Comparison of ENCODE assay signal across 8 cellular contexts in the genomic region with DNA sequence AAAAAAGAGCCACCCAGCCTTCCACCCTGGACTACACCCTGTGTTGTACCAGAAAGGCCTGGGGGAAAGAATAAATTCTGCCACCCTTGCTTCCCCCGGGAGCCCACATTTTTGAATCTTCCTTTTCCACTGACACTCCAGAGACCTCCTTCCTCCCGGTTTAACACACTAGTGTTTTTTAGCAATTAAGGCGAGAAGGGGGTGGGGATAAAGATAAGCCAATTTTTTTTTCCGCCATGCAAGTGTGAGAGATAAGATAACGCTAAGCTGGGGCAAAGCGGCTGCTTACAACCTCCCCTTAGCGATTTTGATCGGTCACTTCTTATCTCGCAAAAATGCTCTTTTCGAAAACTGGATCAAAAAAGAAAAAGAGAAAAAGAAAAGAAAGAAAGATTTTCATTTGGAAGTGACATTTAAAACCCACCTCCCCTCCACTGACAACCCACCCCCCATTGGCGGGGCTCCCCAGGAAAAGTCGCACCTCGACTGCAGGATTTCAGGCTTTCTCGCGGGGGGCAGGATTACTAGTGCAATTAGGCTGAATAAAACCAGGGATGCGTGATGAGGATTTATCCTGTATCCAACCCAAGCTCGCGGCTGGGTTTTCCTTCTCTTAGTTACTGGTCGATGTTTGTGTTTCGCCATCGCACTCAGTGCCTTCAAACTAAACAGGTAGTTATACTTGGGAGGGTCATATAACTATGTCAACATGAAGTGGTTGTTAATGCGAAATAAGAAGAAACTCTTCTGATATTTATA. TPM values are rescaled to one million over a fixed set of nuclear protein-coding genes. Genes with fewer than 3 reads are reported as not detected.
A peak's percentile ranks its signal among the peaks of the same experiment; 100 is the strongest.
DNase-seq lines count a peak whose midpoint lies in the region; ATAC-seq and TF ChIP-seq lines count a peak whose summit lies in the region.

No MANE protein-coding gene starts in this region.

- TF ChIP-seq CTCF in cardiac muscle cell (IDR thresholded peaks at IDR 0.05; ENCODE audit: low read depth, low read length) (no peak), PC-3 (conservative IDR thresholded peaks at IDR 0.05; ENCODE audit: low read depth, low read length) (no peak), transverse colon (IDR thresholded peaks at IDR 0.05) (no peak)

- no peak for TF ChIP-seq POLR2A in transverse colon (IDR thresholded peaks at IDR 0.05)

- peak overlapping the region; percentile 41 for H3K4me3 ChIP-seq in cardiac muscle cell
- H3K4me3 ChIP-seq in PC-3 (ENCODE audit: low read length) = peak overlapping the region; percentile 76; the same call in 1 of the 2 replicates
- peak overlapping the region; percentile 61; the same call in 1 of the 2 replicates for H3K4me3 ChIP-seq in iPS-20b (ENCODE audit: low read length)
- peak overlapping the region in 1 of 4 donors; percentile 65 for H3K4me3 ChIP-seq in transverse colon

- peaks cover 4% of the 10 kb centered on the region for H3F3A ChIP-seq in PC-3 (ENCODE audit: low read length, unreplicated experiment)

- POLR2A ChIA-PET in PC-3 (lab: Charles Lee; ENCODE audit: unreplicated experiment) = no interaction called here

- H3K9ac ChIP-seq in PC-3 (ENCODE audit: low read length) = no peak overlapping the region
- H3K9ac ChIP-seq in iPS-20b (ENCODE audit: low read depth, low read length) = no peak overlapping the region; the same call in 1 of the 2 replicates

- H3K27me3 ChIP-seq in cardiac muscle cell (no peaks in the 10 kb centered on the region), PC-3 (ENCODE audit: low read length) (no peaks in the 10 kb centered on the region), iPS-20b (ENCODE audit: insufficient read depth, low read length) (peaks cover 57% of the 10 kb centered on the region), transverse colon (no peaks in the 10 kb centered on the region)

- H3K9me3 ChIP-seq in cardiac muscle cell (ENCODE audit: low read depth) = no peaks in the 10 kb centered on the region
- H3K9me3 ChIP-seq in PC-3 (ENCODE audit: low read length) = no peaks in the 10 kb centered on the region
- H3K9me3 ChIP-seq in iPS-20b (ENCODE audit: insufficient read depth, low read depth, low read length) = no peaks in the 10 kb centered on the region
- no peaks in the 10 kb centered on the region for H3K9me3 ChIP-seq in transverse colon

- no peaks in the 10 kb centered on the region for H3K9me2 ChIP-seq in PC-3 (replicated peaks; ENCODE audit: low read length)

- peak overlapping the region; percentile 91 for H3K4me2 ChIP-seq in PC-3 (ENCODE audit: low read length)

- intact Hi-C loops in Right ventricle myocardium superior (cut with DNase I) = no loop called here
- intact Hi-C loops in PC-3 (cut with micrococcal nuclease) = no loop called here
- intact Hi-C loops in transverse colon (cut with DNase I; ENCODE audit: low total_unique reads) = no loop called here

- H3K36me3 ChIP-seq in cardiac muscle cell = no peaks in the 10 kb centered on the region
- H3K36me3 ChIP-seq in PC-3 (ENCODE audit: low read depth, low read length) = no peaks in the 10 kb centered on the region
- no peaks in the 10 kb centered on the region for H3K36me3 ChIP-seq in iPS-20b (ENCODE audit: insufficient read depth, low read depth, low read length)
- H3K36me3 ChIP-seq in transverse colon = no peaks in the 10 kb centered on the region

- CTCF ChIA-PET in PC-3 (lab: Charles Lee) = no interaction called here

- in situ Hi-C loops in transverse colon (cut with MboI; ENCODE audit: low pct_ligation_motif_present in 1 of 4, low pct_unique_long_range_greater_than_20kb in 1 of 4, low sequenced_read_pairs in 3 of 4) = no loop called here

- WGBS in transverse colon (ENCODE audit: low coverage in 1 of 2), 2 donors = 42 to 79% methylated on average over 3 to 22 of the region's 22 CpGs

- peaks cover 4% of the 10 kb centered on the region; the same call in 1 of the 2 replicates for H3K79me2 ChIP-seq in PC-3 (ENCODE audit: low read length)

- no peaks in the 10 kb centered on the region for H4K20me1 ChIP-seq in PC-3 (ENCODE audit: low read length)

- no peak for DNase-seq in cardiac muscle cell (ENCODE audit: low read depth in 1 of 2, low spot score in 1 of 2)
- DNase-seq in Right ventricle myocardium superior = no peak
- DNase-seq in PC-3 = no peak
- DNase-seq in transverse colon = no peak
- no peak for DNase-seq in NCI-H2171 treated with DMSO at 0.1 percent for 48 hours (lab: John Stamatoyannopoulos, UW)
- no peak for DNase-seq in MV-4-11 (lab: John Stamatoyannopoulos, UW)

- no peak overlapping the region for H2AFZ ChIP-seq in PC-3 (ENCODE audit: low read length)

- BruUV-seq in PC-3 (replicated peaks; lab: Mats Ljungman, UMichigan) = no TSS peak

- no peak for TF ChIP-seq EP300 in transverse colon (IDR thresholded peaks at IDR 0.05; ENCODE audit: low read depth)

- H3K27ac ChIP-seq in cardiac muscle cell = no peak overlapping the region
- no peak overlapping the region for H3K27ac ChIP-seq in PC-3 (ENCODE audit: low read length)
- H3K27ac ChIP-seq in iPS-20b (ENCODE audit: low read length) = no peak overlapping the region
- H3K27ac ChIP-seq in transverse colon = peak overlapping the region; percentile 91 to 96 (median 94)

- ATAC-seq in Right ventricle myocardium superior (ENCODE audit: poor library complexity) (no peak), PC-3 (no peak), HG03460 (IDR thresholded peaks at IDR 0.05; ENCODE audit: unreplicated experiment) (no peak)

- H3K4me1 ChIP-seq in cardiac muscle cell (ENCODE audit: low read depth) = peaks cover 61% of the 10 kb centered on the region
- peaks cover 48% of the 10 kb centered on the region for H3K4me1 ChIP-seq in PC-3 (ENCODE audit: insufficient read depth, low read length)
- peaks cover 27% of the 10 kb centered on the region for H3K4me1 ChIP-seq in iPS-20b (ENCODE audit: insufficient read depth, low read length)
- peaks cover 7 to 50% (median 36%) of the 10 kb centered on the region in 4 donors for H3K4me1 ChIP-seq in transverse colon

RNA-seq across cellular contexts. Expression of a gene that starts 6.0 kb away (rescaled TPM):
- total RNA-seq in cardiac muscle cell (56.3 and 90.5 TPM in 2 replicates), Right ventricle myocardium superior (14.0 TPM), PC-3 (2014; rRNA removed) (21.8 and 41.9 TPM in 2 replicates), transverse colon (10 to 100 TPM; 17.9 to 27.8 (median 20.4) TPM)
- 30.0 and 43.1 TPM in 2 replicates for polyA plus RNA-seq in cardiac muscle cell

Comparison
In these comparisons a context has a peak if more than half of its experiments do, and no peak if none do; other contexts are left out.
1. H3K27ac ChIP-seq: peak in transverse colon (4 of 4); none in cardiac muscle cell (single experiment), PC-3 (single experiment) and iPS-20b (single experiment).